ENCODE assay signal across 8 cellular contexts in genomic region chr2:84970266-84970955, GRCh38. TPM values are rescaled to one million over a fixed set of nuclear protein-coding genes. Genes with fewer than 3 reads are reported as not detected.
DNase-seq lines count a peak whose midpoint lies in the region; ATAC-seq lines count a peak whose summit lies in the region.

No MANE protein-coding gene starts in this region.

- POLR2A ChIA-PET in naive thymus-derived CD8-positive, alpha-beta T cell (lab: Charles Lee): interaction anchor here (0.7 to 4.7 kb wide), 14 partner anchors 9 to 1098 kb away, joined by 3 to 39 read pairs (median 5); partner anchors contain the start of gene TGOLN2

- DNase-seq in A172 (ENCODE audit: low spot score): peak; percentile 29
- DNase-seq in NOMO-1 treated with DMSO at 0.1 percent for 48 hours (lab: John Stamatoyannopoulos, UW; ENCODE audit: unreplicated experiment): peak; percentile 47
- peak; percentile 74 to 79 for DNase-seq in activated T-cell treated with anti-CD3 and anti-CD28 coated beads, Interleukin-2, amount 50 U/mL, for 48 hours
- DNase-seq in fibroblast of gingiva (ENCODE audit: low read depth): peak; percentile 41
- peak; percentile 27 to 74 (median 52) for DNase-seq in naive thymus-derived CD8-positive, alpha-beta T cell

- no peaks in the 10 kb centered on the region for H3K27me3 Mint-ChIP-seq in naive thymus-derived CD8-positive, alpha-beta T cell
- no peaks in the 10 kb centered on the region for H3K27me3 Mint-ChIP-seq in stimulated activated naive CD8-positive, alpha-beta T cell treated with anti-CD3 and anti-CD28 coated beads, Interleukin-15, Interleukin-2, amounts not matched to agents 100 ng/mL and 50 ng/mL, for 24 hours

- H3K9me3 Mint-ChIP-seq in naive thymus-derived CD8-positive, alpha-beta T cell: no peaks in the 10 kb centered on the region
- H3K9me3 Mint-ChIP-seq in stimulated activated naive CD8-positive, alpha-beta T cell treated with anti-CD3 and anti-CD28 coated beads, Interleukin-15, Interleukin-2, amounts not matched to agents 100 ng/mL and 50 ng/mL, for 24 hours: no peaks in the 10 kb centered on the region

- peaks cover 0 to 14% (median 4%) of the 10 kb centered on the region in 3 donors for H3K36me3 Mint-ChIP-seq in naive thymus-derived CD8-positive, alpha-beta T cell
- H3K36me3 Mint-ChIP-seq in stimulated activated naive CD8-positive, alpha-beta T cell treated with anti-CD3 and anti-CD28 coated beads, Interleukin-15, Interleukin-2, amounts not matched to agents 100 ng/mL and 50 ng/mL, for 24 hours (ENCODE audit: low read depth): peaks cover 45% of the 10 kb centered on the region

- ATAC-seq in GM18520 (IDR thresholded peaks at IDR 0.05; ENCODE audit: unreplicated experiment) (peak; percentile 37), HG03025 (IDR thresholded peaks at IDR 0.05; ENCODE audit: low FRiP score, unreplicated experiment) (peak; percentile 47)
- peak; percentile 31 to 49 for ATAC-seq in naive thymus-derived CD8-positive, alpha-beta T cell

- peaks cover 27 to 62% (median 57%) of the 10 kb centered on the region in 4 donors for H3K4me1 Mint-ChIP-seq in naive thymus-derived CD8-positive, alpha-beta T cell
- peaks cover 54% of the 10 kb centered on the region for H3K4me1 Mint-ChIP-seq in stimulated activated naive CD8-positive, alpha-beta T cell treated with anti-CD3 and anti-CD28 coated beads, Interleukin-15, Interleukin-2, amounts not matched to agents 100 ng/mL and 50 ng/mL, for 24 hours (ENCODE audit: low read depth)

- H3K4me3 Mint-ChIP-seq in naive thymus-derived CD8-positive, alpha-beta T cell: peak overlapping the region; percentile 92 to 100 (median 99)
- peak overlapping the region; percentile 94 for H3K4me3 Mint-ChIP-seq in stimulated activated naive CD8-positive, alpha-beta T cell treated with anti-CD3 and anti-CD28 coated beads, Interleukin-15, Interleukin-2, amounts not matched to agents 100 ng/mL and 50 ng/mL, for 24 hours

- peak overlapping the region; percentile 97 to 100 (median 99) for H3K27ac Mint-ChIP-seq in naive thymus-derived CD8-positive, alpha-beta T cell
- peak overlapping the region; percentile 100 for H3K27ac Mint-ChIP-seq in stimulated activated naive CD8-positive, alpha-beta T cell treated with anti-CD3 and anti-CD28 coated beads, Interleukin-15, Interleukin-2, amounts not matched to agents 100 ng/mL and 50 ng/mL, for 24 hours

RNA-seq across cellular contexts. Expression of gene KCMF1, which starts 0.6 kb away (rescaled TPM):
- 106 and 118 TPM in 2 replicates for total RNA-seq in A172 (2014; rRNA removed; shearing (Covaris generic))
- 10 to 100 TPM; 69.0 to 74.8 TPM for total RNA-seq in naive thymus-derived CD8-positive, alpha-beta T cell
- 10 to 100 TPM; 13.3 to 30.2 (median 28.1) TPM for polyA plus RNA-seq in naive thymus-derived CD8-positive, alpha-beta T cell

Comparison
In these comparisons a context has a peak if more than half of its experiments do, and no peak if none do; other contexts are left out.
1. Peak in every context shown above with its lines: DNase-seq and ATAC-seq.